In the genomic region with DNA sequence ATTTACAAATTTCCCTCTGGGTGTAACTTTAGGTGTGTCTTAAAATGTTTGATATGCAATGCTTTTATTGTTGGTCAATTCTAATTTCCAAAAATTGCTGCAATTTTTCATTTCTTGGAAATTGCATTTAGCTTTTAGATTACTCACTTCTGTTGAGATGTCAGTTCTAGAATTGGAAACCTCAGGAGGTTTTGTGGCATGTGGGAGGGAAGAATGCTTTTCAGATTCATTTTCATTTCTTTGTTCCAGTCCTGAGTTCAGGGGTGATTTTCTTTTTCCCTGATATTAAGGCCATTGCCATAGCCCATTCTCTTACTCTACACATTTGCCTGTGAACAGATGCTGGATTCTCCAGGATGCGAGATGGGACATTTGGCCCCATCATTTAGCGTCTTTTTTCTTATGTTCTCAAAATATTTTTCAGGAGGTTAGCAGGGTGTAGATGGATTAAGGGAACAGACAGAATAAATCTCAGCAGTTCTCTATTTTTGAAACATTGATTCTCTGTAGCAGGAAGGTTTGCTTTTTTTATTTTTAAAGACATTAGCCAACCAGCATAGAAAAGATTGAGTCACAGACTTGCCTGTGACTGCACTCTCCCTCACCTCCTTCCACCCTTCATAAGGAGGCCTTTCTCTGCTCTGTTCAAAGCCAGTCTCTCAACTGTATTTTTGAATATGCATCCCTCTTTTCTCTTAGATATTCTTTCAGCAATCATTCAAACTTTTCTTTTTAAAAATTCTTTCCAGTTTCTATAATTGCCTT, we compare ENCODE assay signal across 30 cellular contexts.
DNase-seq lines count a peak whose midpoint lies in the region; ATAC-seq, FAIRE-seq and TF ChIP-seq lines count a peak whose summit lies in the region.
"Had no signal": no experiment of that assay in that cellular context is flagged by ENCODE, and none has a peak within 500 bp of the region (broad histone marks: within the 10 kb centered on the region; RNA-seq: fewer than 3 reads in every experiment).

No MANE protein-coding gene starts in this region.

- no peak for DNase-seq in activated T-cell treated with anti-CD3 and anti-CD28 coated beads, Interleukin-2, amount 50 U/mL, for 72 hours
- no peak for DNase-seq in activated T-cell treated with anti-CD3 and anti-CD28 coated beads, Interleukin-2, amount 50 U/mL, for 4 hours
- DNase-seq in OCI-M1 (lab: John Stamatoyannopoulos, UW) (peak; percentile 74), GM12878 (ENCODE audit: low read depth, low spot score) (no peak), urothelium cell line (ENCODE audit: low spot score) (no peak), NCI-H1694 treated with DMSO at 0.1 percent for 48 hours (lab: John Stamatoyannopoulos, UW) (no peak), NCI-H774 (lab: John Stamatoyannopoulos, UW) (no peak)
- DNase-seq: activated T-cell treated with anti-CD3 and anti-CD28 coated beads, Interleukin-2, amount 50 U/mL, for 48 hours; brain microvascular endothelial cell; Caco-2; DMS79 treated with DMSO at 0.1 percent for 48 hours; H9; left cardiac atrium; naive thymus-derived CD4-positive, alpha-beta T cell; NCI-H1694; NCI-H2171 treated with DMSO at 0.1 percent for 48 hours; NCI-H524 treated with DMSO at 0.1 percent for 48 hours; ovary; right cardiac atrium; trophoblast cell had no signal

- FAIRE-seq in GM12878 (lab: Jason Lieb, UNC), result no peak
- no peak for FAIRE-seq in urothelium cell line (lab: Jason Lieb, UNC)
- FAIRE-seq: A549, colon, GM12892, K562 had no signal

- SMC1A ChIA-PET in GM12878 (lab: Charles Lee; ENCODE audit: uncharacterized antibody, unreplicated experiment), result interaction anchor here (0.7 to 5.4 kb wide), 6 partner anchors 9 to 48 kb away, joined by 3 to 29 read pairs (median 4); no protein-coding TSS in a partner anchor

- H3K36me3 ChIP-seq in GM12878 (ENCODE audit: control insufficient read depth in 2 of 2, insufficient read depth in 2 of 2, low read length in 1 of 2), result no peaks in the 10 kb centered on the region
- H3K36me3 ChIP-seq: brain microvascular endothelial cell, ovary had no signal

- H3K9ac ChIP-seq in GM12878 (ENCODE audit: control insufficient read depth, insufficient read depth, low read length), result no peak overlapping the region

- no peaks in the 10 kb centered on the region for H4K20me1 ChIP-seq in GM12878 (ENCODE audit: control insufficient read depth, insufficient read depth)

- H3K27ac ChIP-seq in GM12878 (ENCODE audit: control insufficient read depth, insufficient read depth), result no peak overlapping the region
- H3K27ac ChIP-seq: A549, brain microvascular endothelial cell, ovary, RWPE1, SK-N-MC had no signal

- peaks cover 48% of the 10 kb centered on the region for H3K27me3 Mint-ChIP-seq in activated T-cell treated with anti-CD3 and anti-CD28 coated beads, Interleukin-2, amount 50 U/mL, for 72 hours (ENCODE audit: low read depth)
- peaks cover 5% of the 10 kb centered on the region for H3K27me3 Mint-ChIP-seq in activated T-cell treated with anti-CD3 and anti-CD28 coated beads, Interleukin-2, amount 50 U/mL, for 4 hours (ENCODE audit: low read depth)

- POLR2A ChIA-PET in GM12878 (lab: Charles Lee), result interaction anchor here (1.1 kb wide), 1 partner anchor 254 kb away, joined by 3 read pairs; no protein-coding TSS in a partner anchor

- intact Hi-C loops in GM12878 (cut with micrococcal nuclease; ENCODE audit: unreplicated experiment), result no loop called here

- no peak overlapping the region for H3K27ac Mint-ChIP-seq in activated T-cell treated with anti-CD3 and anti-CD28 coated beads, Interleukin-2, amount 50 U/mL, for 72 hours
- H3K27ac Mint-ChIP-seq: memory B cell had no signal

- BruUV-seq in GM12878 (replicated peaks; lab: Mats Ljungman, UMichigan), result no TSS peak

- WGBS in GM12878 (ENCODE audit: insufficient coverage, insufficient replicate concordance, low lambda C conversion rate, missing lambda C conversion rate), result 13% methylated on average over 2 of the region's 2 CpGs

- in situ Hi-C loops in GM12878 (cut with MboI), result no loop called here

- H3K4me3 ChIP-seq in GM12878, result no peak overlapping the region
- H3K4me3 ChIP-seq: A549, K562, ovary, SK-N-MC had no signal

- no peaks in the 10 kb centered on the region for H3K4me1 ChIP-seq in GM12878 (ENCODE audit: control insufficient read depth, insufficient read depth, low read length)
- H3K4me1 ChIP-seq: A549, Caco-2 had no signal

- no peaks in the 10 kb centered on the region for H3K9me3 Mint-ChIP-seq in activated T-cell treated with anti-CD3 and anti-CD28 coated beads, Interleukin-2, amount 50 U/mL, for 72 hours
- no peaks in the 10 kb centered on the region for H3K9me3 Mint-ChIP-seq in activated T-cell treated with anti-CD3 and anti-CD28 coated beads, Interleukin-2, amount 50 U/mL, for 4 hours
- H3K9me3 Mint-ChIP-seq: activated naive CD4-positive, alpha-beta T cell treated with anti-CD3 and anti-CD28 coated beads, Interleukin-2, amount 50 U/mL, for 72 hours; H9; memory B cell; WTC11 had no signal

- H3K4me1 Mint-ChIP-seq in activated T-cell treated with anti-CD3 and anti-CD28 coated beads, Interleukin-2, amount 50 U/mL, for 72 hours (ENCODE audit: low read depth), result peaks cover 20% of the 10 kb centered on the region
- H3K4me1 Mint-ChIP-seq in activated T-cell treated with anti-CD3 and anti-CD28 coated beads, Interleukin-2, amount 50 U/mL, for 4 hours (ENCODE audit: low read depth), result no peaks in the 10 kb centered on the region
- H3K4me1 Mint-ChIP-seq: memory B cell had no signal

- RAD21 ChIA-PET in GM12878 (lab: Charles Lee; ENCODE audit: unreplicated experiment), result interaction anchor here (1.2 to 2.0 kb wide), 4 partner anchors 12 to 253 kb away, joined by 3 to 8 read pairs (median 4); no protein-coding TSS in a partner anchor

- no peaks in the 10 kb centered on the region for H3K36me3 Mint-ChIP-seq in activated T-cell treated with anti-CD3 and anti-CD28 coated beads, Interleukin-2, amount 50 U/mL, for 72 hours (ENCODE audit: insufficient read depth in 2 of 2)
- H3K36me3 Mint-ChIP-seq in activated T-cell treated with anti-CD3 and anti-CD28 coated beads, Interleukin-2, amount 50 U/mL, for 4 hours (ENCODE audit: insufficient read depth), result no peaks in the 10 kb centered on the region
- H3K36me3 Mint-ChIP-seq: memory B cell had no signal

- no peaks in the 10 kb centered on the region for H3K79me2 ChIP-seq in GM12878 (ENCODE audit: control insufficient read depth, insufficient read depth, low read length)

- TF ChIP-seq EP300 in GM12878 (IDR thresholded peaks at IDR 0.05; ENCODE audit: borderline replicate concordance in 1 of 2, control insufficient read depth in 1 of 2, low read depth in 2 of 2, low read length in 2 of 2), result no peak

- peak; percentile 44 to 55 for ATAC-seq in activated T-cell treated with anti-CD3 and anti-CD28 coated beads, Interleukin-2, amount 50 U/mL, for 72 hours (replicated peaks in 1 of 2)
- ATAC-seq in activated T-cell treated with anti-CD3 and anti-CD28 coated beads, Interleukin-2, amount 50 U/mL, for 4 hours, result no peak
- ATAC-seq in GM12878 (peak; percentile 57), HG03354 (IDR thresholded peaks at IDR 0.05; ENCODE audit: poor library complexity, severe bottlenecking, unreplicated experiment) (no peak)
- ATAC-seq: A549; K562; naive thymus-derived CD4-positive, alpha-beta T cell; right cardiac atrium; WTC11 had no signal

- no peak for TF ChIP-seq RAD21 in GM12878 (IDR thresholded peaks at IDR 0.05; ENCODE audit: insufficient read depth, low read depth, low read length)

- no peaks in the 10 kb centered on the region for H3K27me3 ChIP-seq in GM12878 (replicated peaks in 1 of 2; ENCODE audit: control insufficient read depth in 2 of 2, insufficient read depth in 2 of 2, low read length in 1 of 2)
- H3K27me3 ChIP-seq: brain microvascular endothelial cell, ovary had no signal

- no peak for TF ChIP-seq CTCF in GM12878 (IDR thresholded peaks at IDR 0.05 in 2 of 3, conservative IDR thresholded peaks at IDR 0.05 in 1 of 3; ENCODE audit: control insufficient read depth in 2 of 3, extremely low read depth in 1 of 3, insufficient read depth in 1 of 3, low read depth in 3 of 3, low read length in 3 of 3)

- CTCF ChIA-PET in GM12878 (lab: Yijun Ruan, JAX), result interaction anchor here (0.6 kb wide), 1 partner anchor 551 kb away, joined by 3 read pairs; no protein-coding TSS in a partner anchor

- no peaks in the 10 kb centered on the region; the same call in 2 of the 3 replicates for H3K9me3 ChIP-seq in GM12878 (replicated peaks; ENCODE audit: control insufficient read depth, insufficient read depth, low read length)
- H3K9me3 ChIP-seq: A549, Caco-2, ovary had no signal

- no peak overlapping the region; the same call in 1 of the 2 replicates for H3K4me2 ChIP-seq in GM12878 (ENCODE audit: control insufficient read depth, insufficient read depth)
- H3K4me2 ChIP-seq: A549 had no signal

- TF ChIP-seq POLR2A in GM12878 (IDR thresholded peaks at IDR 0.05; ENCODE audit: low read depth, low read length), result no peak

- H2AFZ ChIP-seq in GM12878 (ENCODE audit: control insufficient read depth, low read depth, low read length), result no peak overlapping the region

- peak overlapping the region in 1 of 2 donors; percentile 15 for H3K4me3 Mint-ChIP-seq in activated T-cell treated with anti-CD3 and anti-CD28 coated beads, Interleukin-2, amount 50 U/mL, for 72 hours
- no peak overlapping the region for H3K4me3 Mint-ChIP-seq in activated T-cell treated with anti-CD3 and anti-CD28 coated beads, Interleukin-2, amount 50 U/mL, for 4 hours
- H3K4me3 Mint-ChIP-seq: H9, memory B cell, WTC11 had no signal

TF ChIP-seq in GM12878, 131 proteins besides CTCF, POLR2A, EP300 and RAD21:
- TF ChIP-seq NR2C2 (IDR thresholded peaks at IDR 0.05; ENCODE audit: borderline replicate concordance, control insufficient read depth, insufficient read length, low read depth) (no peak), CHD2 (IDR thresholded peaks at IDR 0.05; ENCODE audit: borderline replicate concordance, low read depth, low read length) (no peak), CBFB (IDR thresholded peaks at IDR 0.05; ENCODE audit: low read depth) (no peak), ETV6 (conservative IDR thresholded peaks at IDR 0.05 in 1 of 2, IDR thresholded peaks at IDR 0.05 in 1 of 2; ENCODE audit: borderline replicate concordance in 1 of 2, low read depth in 1 of 2) (no peak), TAF1 (IDR thresholded peaks at IDR 0.05; ENCODE audit: borderline replicate concordance, low read depth, low read length) (no peak), IKZF2 (IDR thresholded peaks at IDR 0.05) (peak; percentile 24 to 50; a peak in 2 of 4 replicates), DPF2 (IDR thresholded peaks at IDR 0.05) (peak; percentile 34; the same call in 1 of the 2 replicates)

Comparison
In these comparisons a context has a peak if more than half of its experiments do, and no peak if none do; other contexts are left out.
1. ATAC-seq: peak in activated T-cell treated with anti-CD3 and anti-CD28 coated beads, Interleukin-2, amount 50 U/mL, for 72 hours (2 of 2) and GM12878 (single experiment); none in activated T-cell treated with anti-CD3 and anti-CD28 coated beads, Interleukin-2, amount 50 U/mL, for 4 hours (0 of 2) and HG03354 (single experiment).